In the genomic region with DNA sequence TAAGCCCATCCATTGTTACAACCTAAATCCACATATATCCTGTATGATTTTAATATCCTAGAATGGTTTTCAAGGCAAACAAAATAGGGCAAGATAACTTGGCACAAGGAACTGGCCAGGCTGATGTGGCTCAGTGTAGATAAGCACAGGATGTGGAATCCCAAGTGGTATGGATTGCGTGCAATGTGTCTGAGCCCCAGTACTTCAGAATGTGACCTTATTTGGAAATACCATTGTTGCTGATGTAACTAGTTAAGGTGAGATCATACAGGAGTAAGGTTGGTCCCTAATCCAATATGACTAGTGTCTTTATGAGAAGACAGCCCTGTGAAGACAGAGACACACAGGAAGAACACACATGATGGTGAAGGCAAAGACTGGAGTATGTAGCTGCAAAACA, we compare ENCODE assay signal across 12 cellular contexts.
DNase-seq lines count a peak whose midpoint lies in the region; ATAC-seq and TF ChIP-seq lines count a peak whose summit lies in the region.
"Had no signal": no experiment of that assay in that cellular context is flagged by ENCODE, and none has a peak within 500 bp of the region (broad histone marks: within the 10 kb centered on the region; RNA-seq: fewer than 3 reads in every experiment).

No MANE protein-coding gene starts in this region.

- H3K4me1 Mint-ChIP-seq in activated T-helper 2 cell treated with anti-CD3 and anti-CD28 coated beads, Interferon-gamma antibody, Interleukin-2, Interleukin-4, amounts not matched to agents 10 μg/mL and 5 μg/mL and 100 μg/mL, durations not matched to agents 14 hours and 24 hours and 36 hours (ENCODE audit: low read depth) = peaks cover 53% of the 10 kb centered on the region
- H3K4me1 Mint-ChIP-seq in progenitor cell of endocrine pancreas (ENCODE audit: low read depth) = peaks cover 15% of the 10 kb centered on the region

- intact Hi-C loops in activated T-helper 2 cell treated with anti-CD3 and anti-CD28 coated beads, Interferon-gamma antibody, Interleukin-2, Interleukin-4, amounts not matched to agents 10 μg/mL and 5 μg/mL and 100 μg/mL, durations not matched to agents 14 hours and 24 hours and 36 hours (cut with micrococcal nuclease) = no loop called here

- no peaks in the 10 kb centered on the region for H3K36me3 Mint-ChIP-seq in activated T-helper 2 cell treated with anti-CD3 and anti-CD28 coated beads, Interferon-gamma antibody, Interleukin-2, Interleukin-4, amounts not matched to agents 10 μg/mL and 5 μg/mL and 100 μg/mL, durations not matched to agents 14 hours and 24 hours and 36 hours (ENCODE audit: low read depth)
- no peaks in the 10 kb centered on the region for H3K36me3 Mint-ChIP-seq in progenitor cell of endocrine pancreas (ENCODE audit: insufficient read depth)

- ATAC-seq in GM18520 (IDR thresholded peaks at IDR 0.05; ENCODE audit: unreplicated experiment) = no peak

- peaks cover 1% of the 10 kb centered on the region for H3K27me3 Mint-ChIP-seq in activated T-helper 2 cell treated with anti-CD3 and anti-CD28 coated beads, Interferon-gamma antibody, Interleukin-2, Interleukin-4, amounts not matched to agents 10 μg/mL and 5 μg/mL and 100 μg/mL, durations not matched to agents 14 hours and 24 hours and 36 hours (ENCODE audit: low read depth)
- no peaks in the 10 kb centered on the region for H3K27me3 Mint-ChIP-seq in progenitor cell of endocrine pancreas

- TF ChIP-seq CTCF in progenitor cell of endocrine pancreas (IDR thresholded peaks at IDR 0.05; ENCODE audit: unreplicated experiment) (no peak), GM10266 (IDR thresholded peaks at IDR 0.05; ENCODE audit: control insufficient read depth, insufficient read depth, low read depth, missing control alignments) (no peak)

- no peaks in the 10 kb centered on the region for H3K9me3 Mint-ChIP-seq in activated T-helper 2 cell treated with anti-CD3 and anti-CD28 coated beads, Interferon-gamma antibody, Interleukin-2, Interleukin-4, amounts not matched to agents 10 μg/mL and 5 μg/mL and 100 μg/mL, durations not matched to agents 14 hours and 24 hours and 36 hours
- H3K9me3 Mint-ChIP-seq in progenitor cell of endocrine pancreas (ENCODE audit: low read depth) = no peaks in the 10 kb centered on the region

- DNase-seq in DMS53 (lab: John Stamatoyannopoulos, UW) (peak; percentile 58), DMS53 treated with DMSO at 0.1 percent for 48 hours (lab: John Stamatoyannopoulos, UW; ENCODE audit: unreplicated experiment) (no peak), M059J (ENCODE audit: low read depth) (peak; percentile 34), iPS DF 19.7 (ENCODE audit: low read depth, low spot score) (peak; percentile 7), progenitor cell of endocrine pancreas (ENCODE audit: low spot score, unreplicated experiment) (no peak), GM10266 (ENCODE audit: extremely low spot score) (no peak)
- DNase-seq in activated T-helper 2 cell treated with anti-CD3 and anti-CD28 coated beads, Interferon-gamma antibody, Interleukin-2, Interleukin-4, amounts not matched to agents 10 μg/mL and 5 μg/mL and 100 μg/mL, durations not matched to agents 14 hours and 24 hours and 36 hours (ENCODE audit: low spot score) = no peak
- DNase-seq: dorsolateral prefrontal cortex, NCI-H2171 treated with DMSO at 0.1 percent for 48 hours, stomach, SW 1271 had no signal

- H3K27ac Mint-ChIP-seq in activated T-helper 2 cell treated with anti-CD3 and anti-CD28 coated beads, Interferon-gamma antibody, Interleukin-2, Interleukin-4, amounts not matched to agents 10 μg/mL and 5 μg/mL and 100 μg/mL, durations not matched to agents 14 hours and 24 hours and 36 hours = peak overlapping the region; percentile 78
- H3K27ac Mint-ChIP-seq in progenitor cell of endocrine pancreas = no peak overlapping the region

- H3K4me3 Mint-ChIP-seq in activated T-helper 2 cell treated with anti-CD3 and anti-CD28 coated beads, Interferon-gamma antibody, Interleukin-2, Interleukin-4, amounts not matched to agents 10 μg/mL and 5 μg/mL and 100 μg/mL, durations not matched to agents 14 hours and 24 hours and 36 hours (ENCODE audit: low read depth) = peak overlapping the region; percentile 62
- H3K4me3 Mint-ChIP-seq in progenitor cell of endocrine pancreas (ENCODE audit: low read depth) = no peak overlapping the region

Comparison
In these comparisons a context has a peak if more than half of its experiments do, and no peak if none do; other contexts are left out.
1. DNase-seq: peak in DMS53 (single experiment), M059J (single experiment) and iPS DF 19.7 (single experiment); none in DMS53 treated with DMSO at 0.1 percent for 48 hours (single experiment), activated T-helper 2 cell treated with anti-CD3 and anti-CD28 coated beads, Interferon-gamma antibody, Interleukin-2, Interleukin-4, amounts not matched to agents 10 μg/mL and 5 μg/mL and 100 μg/mL, durations not matched to agents 14 hours and 24 hours and 36 hours (single experiment), progenitor cell of endocrine pancreas (single experiment) and GM10266 (single experiment).